In the genomic region with DNA sequence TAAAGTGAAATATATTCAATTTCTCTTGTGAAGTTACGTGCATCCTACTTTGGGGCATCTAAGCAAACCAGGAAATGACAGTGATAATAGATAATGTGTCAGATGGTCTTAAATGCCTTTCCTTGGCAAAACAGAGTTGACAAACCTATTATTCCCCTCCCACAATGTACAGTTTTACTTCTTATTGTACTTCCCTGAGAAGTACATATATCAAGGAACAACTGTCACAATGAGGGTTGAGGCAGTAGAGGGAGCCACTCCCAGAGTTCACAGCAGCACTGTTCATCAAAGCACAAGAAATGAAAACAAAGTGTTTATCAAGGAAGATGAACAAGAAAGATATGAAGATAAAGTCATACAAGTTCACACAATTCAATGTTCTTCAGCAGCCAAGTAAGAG, we compare ENCODE assay signal across 32 cellular contexts. TPM values are rescaled to one million over a fixed set of nuclear protein-coding genes. Genes with fewer than 3 reads are reported as not detected.
"Had no signal": no experiment of that assay in that cellular context is flagged by ENCODE, and none has a peak within 500 bp of the region (broad histone marks: within the 10 kb centered on the region; RNA-seq: fewer than 3 reads in every experiment).

No MANE protein-coding gene starts in this region.

- H3K36me3 Mint-ChIP-seq: activated CD4-positive, alpha-beta memory T cell treated with anti-CD3 and anti-CD28 coated beads for 36 hours; activated naive CD4-positive, alpha-beta T cell treated with anti-CD3 and anti-CD28 coated beads, Interleukin-2, amount 10 ng/mL, durations not matched to agents 7 days and 5 days; activated naive CD8-positive, alpha-beta T cell treated with anti-CD3 and anti-CD28 coated beads, Interleukin-2, amount 10 ng/mL, durations not matched to agents 7 days and 5 days; naive thymus-derived CD4-positive, alpha-beta T cell had no signal

- H3K27ac Mint-ChIP-seq: activated CD4-positive, alpha-beta memory T cell treated with anti-CD3 and anti-CD28 coated beads for 36 hours; activated CD4-positive, alpha-beta T cell treated with anti-CD3 and anti-CD28 coated beads, Interleukin-2, amount 10 ng/mL, durations not matched to agents 24 days and 14 days; activated naive CD4-positive, alpha-beta T cell treated with anti-CD3 and anti-CD28 coated beads, Interleukin-2, amount 10 ng/mL, durations not matched to agents 7 days and 5 days; activated naive CD8-positive, alpha-beta T cell treated with anti-CD3 and anti-CD28 coated beads, Interleukin-2, amount 10 ng/mL, durations not matched to agents 7 days and 5 days; activated T-helper 1 cell treated with anti-CD3 and anti-CD28 coated beads, Interleukin-12 subunit alpha, Interleukin-12 subunit beta, Interleukin-2, Interleukin-4 antibody, amounts not matched to agents 30 ng/mL and 10 ng/mL and 1 ng/mL, durations not matched to agents 14 hours and 24 hours and 36 hours; effector memory CD8-positive, alpha-beta T cell; naive thymus-derived CD4-positive, alpha-beta T cell; T-helper 1 cell treated with Interleukin-12 subunit alpha and Interleukin-12 subunit beta and Interleukin-4 antibody, amounts not matched to agents 30 μg/mL and 1 μg/mL, for 36 hours had no signal

- H3K4me3 ChIP-seq: heart left ventricle, left ventricle myocardium inferior, lung, psoas muscle, tibial nerve had no signal

- H2AFZ ChIP-seq: parathyroid adenoma had no signal

- H3K27me3 ChIP-seq: brain microvascular endothelial cell, heart left ventricle, tibial nerve had no signal

- H3K36me3 ChIP-seq: brain microvascular endothelial cell, heart left ventricle, left ventricle myocardium inferior, tibial nerve, WERI-Rb-1 had no signal

- H3K9ac ChIP-seq: parathyroid adenoma had no signal

- H3K79me2 ChIP-seq: parathyroid adenoma had no signal

- H3K4me1 ChIP-seq: heart left ventricle, left ventricle myocardium inferior, parathyroid adenoma, psoas muscle, tibial nerve had no signal

- DNase-seq: activated CD4-positive, alpha-beta memory T cell treated with anti-CD3 and anti-CD28 coated beads for 36 hours; activated CD4-positive, alpha-beta T cell treated with anti-CD3 and anti-CD28 coated beads, Interleukin-2, amount 10 ng/mL, durations not matched to agents 24 days and 14 days; activated CD8-positive, alpha-beta memory T cell treated with anti-CD3 and anti-CD28 coated beads, Interleukin-2, amount 50 U/mL, for 4 hours; activated effector memory CD4-positive, alpha-beta T cell treated with anti-CD3 and anti-CD28 coated beads, Interleukin-2, amount 50 U/mL, for 16 hours; activated naive CD4-positive, alpha-beta T cell treated with anti-CD3 and anti-CD28 coated beads, Interleukin-2, amount 10 ng/mL, durations not matched to agents 7 days and 5 days; activated naive CD8-positive, alpha-beta T cell treated with anti-CD3 and anti-CD28 coated beads, Interleukin-2, amount 10 ng/mL, durations not matched to agents 7 days and 5 days; activated T-cell treated with anti-CD3 and anti-CD28 coated beads, Interleukin-2, amount 50 U/mL, for 1 hour; amniotic stem cell; brain microvascular endothelial cell; cortex of kidney; effector memory CD8-positive, alpha-beta T cell; foreskin fibroblast; heart left ventricle; kidney glomerular epithelial cell; left ventricle myocardium inferior; naive thymus-derived CD4-positive, alpha-beta T cell; occipital lobe; psoas muscle; stimulated activated CD4-positive, alpha-beta T cell treated with anti-CD3 and anti-CD28 coated beads, Interleukin-15, amount 100 ng/mL, for 24 hours; stimulated activated CD4-positive, alpha-beta T cell treated with anti-CD3 and anti-CD28 coated beads, Interleukin-2, amount 100 ng/mL, for 24 hours; stimulated activated naive CD4-positive, alpha-beta T cell treated with Interleukin-2 at 50 U/mL for 16 hours; T-helper 9 cell; WERI-Rb-1 had no signal

- H3K4me3 Mint-ChIP-seq: activated CD4-positive, alpha-beta memory T cell treated with anti-CD3 and anti-CD28 coated beads for 36 hours; activated CD4-positive, alpha-beta T cell treated with anti-CD3 and anti-CD28 coated beads, Interleukin-2, amount 10 ng/mL, durations not matched to agents 24 days and 14 days; activated naive CD4-positive, alpha-beta T cell treated with anti-CD3 and anti-CD28 coated beads, Interleukin-2, amount 10 ng/mL, durations not matched to agents 7 days and 5 days; activated naive CD8-positive, alpha-beta T cell treated with anti-CD3 and anti-CD28 coated beads, Interleukin-2, amount 10 ng/mL, durations not matched to agents 7 days and 5 days; activated T-helper 1 cell treated with anti-CD3 and anti-CD28 coated beads, Interleukin-12 subunit alpha, Interleukin-12 subunit beta, Interleukin-2, Interleukin-4 antibody, amounts not matched to agents 30 ng/mL and 10 ng/mL and 1 ng/mL, durations not matched to agents 14 hours and 24 hours and 36 hours; effector memory CD8-positive, alpha-beta T cell; naive thymus-derived CD4-positive, alpha-beta T cell; neural crest cell; T-helper 1 cell treated with Interleukin-12 subunit alpha and Interleukin-12 subunit beta and Interleukin-4 antibody, amounts not matched to agents 30 μg/mL and 1 μg/mL, for 36 hours had no signal

- H3K9me3 ChIP-seq: heart left ventricle, left ventricle myocardium inferior, psoas muscle, tibial nerve had no signal

- ATAC-seq: activated CD4-positive, CD25-positive, alpha-beta regulatory T cell treated with anti-CD3 and anti-CD28 coated beads, Interleukin-2, amount 50 U/mL, for 24 hours; effector memory CD8-positive, alpha-beta T cell; esophagus mucosa; heart left ventricle; naive thymus-derived CD4-positive, alpha-beta T cell; psoas muscle had no signal

- H3K4me1 Mint-ChIP-seq: activated CD4-positive, alpha-beta T cell treated with anti-CD3 and anti-CD28 coated beads, Interleukin-2, amount 10 ng/mL, durations not matched to agents 24 days and 14 days; activated naive CD4-positive, alpha-beta T cell treated with anti-CD3 and anti-CD28 coated beads, Interleukin-2, amount 10 ng/mL, durations not matched to agents 7 days and 5 days; activated naive CD8-positive, alpha-beta T cell treated with anti-CD3 and anti-CD28 coated beads, Interleukin-2, amount 10 ng/mL, durations not matched to agents 7 days and 5 days; naive thymus-derived CD4-positive, alpha-beta T cell had no signal

- H3K9me3 Mint-ChIP-seq: activated naive CD8-positive, alpha-beta T cell treated with anti-CD3 and anti-CD28 coated beads, Interleukin-2, amount 10 ng/mL, durations not matched to agents 7 days and 5 days; neural crest cell had no signal

- H3K27ac ChIP-seq: brain microvascular endothelial cell, heart left ventricle, left ventricle myocardium inferior, parathyroid adenoma, psoas muscle, tibial nerve, WERI-Rb-1 had no signal

- H3K27me3 Mint-ChIP-seq: activated CD4-positive, alpha-beta memory T cell treated with anti-CD3 and anti-CD28 coated beads for 36 hours; activated CD4-positive, alpha-beta T cell treated with anti-CD3 and anti-CD28 coated beads, Interleukin-2, amount 10 ng/mL, durations not matched to agents 24 days and 14 days; activated naive CD4-positive, alpha-beta T cell treated with anti-CD3 and anti-CD28 coated beads, Interleukin-2, amount 10 ng/mL, durations not matched to agents 7 days and 5 days; activated naive CD8-positive, alpha-beta T cell treated with anti-CD3 and anti-CD28 coated beads, Interleukin-2, amount 10 ng/mL, durations not matched to agents 7 days and 5 days; effector memory CD8-positive, alpha-beta T cell; naive thymus-derived CD4-positive, alpha-beta T cell had no signal

RNA-seq across cellular contexts. Expression of gene ELAVL2, which starts 41.1 kb away (rescaled TPM):
- total RNA-seq: activated CD4-positive, alpha-beta memory T cell treated with anti-CD3 and anti-CD28 coated beads for 36 hours; activated CD4-positive, alpha-beta T cell treated with anti-CD3 and anti-CD28 coated beads, Interleukin-2, amount 10 ng/mL, durations not matched to agents 24 days and 14 days; activated CD8-positive, alpha-beta memory T cell treated with anti-CD3 and anti-CD28 coated beads for 36 hours; activated naive CD8-positive, alpha-beta T cell treated with anti-CD3 and anti-CD28 coated beads, Interleukin-2, amount 10 ng/mL, durations not matched to agents 7 days and 5 days; activated T-helper 1 cell treated with anti-CD3 and anti-CD28 coated beads, Interleukin-12 subunit alpha, Interleukin-12 subunit beta, Interleukin-2, Interleukin-4 antibody, amounts not matched to agents 30 ng/mL and 10 ng/mL and 1 ng/mL, durations not matched to agents 14 hours and 24 hours and 36 hours; naive thymus-derived CD4-positive, alpha-beta T cell had no signal
